ENCODE assay signal across 1 cellular context in the genomic region with DNA sequence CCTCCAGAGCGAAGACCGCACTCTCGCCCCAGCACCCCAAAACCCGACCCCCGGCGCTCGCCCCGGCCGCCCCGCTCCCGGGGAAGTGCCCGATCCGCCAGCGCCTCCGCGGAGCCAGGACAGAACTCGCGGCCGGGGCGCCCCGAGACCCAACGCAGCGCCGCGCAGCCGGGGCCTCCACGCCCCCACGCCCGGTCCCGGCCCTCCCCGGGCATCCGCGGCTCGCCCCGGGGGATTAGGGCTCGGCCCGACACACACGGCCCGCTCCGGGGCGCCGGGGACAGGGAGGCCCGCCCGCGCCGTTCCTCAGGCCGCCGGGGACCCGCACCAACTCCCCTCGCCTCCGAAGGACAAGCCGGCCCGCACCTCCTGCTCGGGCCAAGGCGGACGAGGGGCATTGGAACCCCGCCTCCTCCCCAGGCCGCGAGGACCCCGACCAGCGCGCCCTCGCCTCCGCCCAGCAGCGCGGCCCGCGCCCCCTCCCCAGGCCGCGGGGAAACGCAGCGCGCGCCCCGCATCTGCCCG.
TF ChIP-seq lines count a peak whose summit lies in the region.

No MANE protein-coding gene starts in this region.

TF ChIP-seq in HepG2, 621 proteins besides CTCF, POLR2A, EP300 and RAD21 (continued from another document and continues in another):
- TF ChIP-seq, protein P1, sequence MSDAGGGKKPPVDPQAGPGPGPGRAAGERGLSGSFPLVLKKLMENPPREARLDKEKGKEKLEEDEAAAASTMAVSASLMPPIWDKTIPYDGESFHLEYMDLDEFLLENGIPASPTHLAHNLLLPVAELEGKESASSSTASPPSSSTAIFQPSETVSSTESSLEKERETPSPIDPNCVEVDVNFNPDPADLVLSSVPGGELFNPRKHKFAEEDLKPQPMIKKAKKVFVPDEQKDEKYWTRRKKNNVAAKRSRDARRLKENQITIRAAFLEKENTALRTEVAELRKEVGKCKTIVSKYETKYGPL (CRISPR knock-in tag; IDR thresholded peaks at IDR 0.05): 0 out of 2 replicates have a peak, but pooled peaks have one; percentile 35
- no peak for TF ChIP-seq TP53 (CRISPR knock-in tag; conservative IDR thresholded peaks at IDR 0.05)
- TF ChIP-seq, protein P2, sequence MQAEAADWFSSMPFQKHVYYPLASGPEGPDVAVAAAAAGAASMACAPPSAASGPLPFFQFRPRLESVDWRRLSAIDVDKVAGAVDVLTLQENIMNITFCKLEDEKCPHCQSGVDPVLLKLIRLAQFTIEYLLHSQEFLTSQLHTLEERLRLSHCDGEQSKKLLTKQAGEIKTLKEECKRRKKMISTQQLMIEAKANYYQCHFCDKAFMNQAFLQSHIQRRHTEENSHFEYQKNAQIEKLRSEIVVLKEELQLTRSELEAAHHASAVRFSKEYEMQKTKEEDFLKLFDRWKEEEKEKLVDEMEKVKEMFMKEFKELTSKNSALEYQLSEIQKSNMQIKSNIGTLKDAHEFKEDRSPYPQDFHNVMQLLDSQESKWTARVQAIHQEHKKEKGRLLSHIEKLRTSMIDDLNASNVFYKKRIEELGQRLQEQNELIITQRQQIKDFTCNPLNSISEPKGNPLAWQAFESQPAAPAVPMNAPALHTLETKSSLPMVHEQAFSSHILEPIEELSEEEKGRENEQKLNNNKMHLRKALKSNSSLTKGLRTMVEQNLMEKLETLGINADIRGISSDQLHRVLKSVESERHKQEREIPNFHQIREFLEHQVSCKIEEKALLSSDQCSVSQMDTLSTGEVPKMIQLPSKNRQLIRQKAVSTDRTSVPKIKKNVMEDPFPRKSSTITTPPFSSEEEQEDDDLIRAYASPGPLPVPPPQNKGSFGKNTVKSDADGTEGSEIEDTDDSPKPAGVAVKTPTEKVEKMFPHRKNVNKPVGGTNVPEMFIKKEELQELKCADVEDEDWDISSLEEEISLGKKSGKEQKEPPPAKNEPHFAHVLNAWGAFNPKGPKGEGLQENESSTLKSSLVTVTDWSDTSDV (CRISPR knock-in tag; IDR thresholded peaks at IDR 0.05): 0 out of 2 replicates have a peak, but pooled peaks have one; percentile 19
- TF ChIP-seq POGZ (CRISPR knock-in tag; IDR thresholded peaks at IDR 0.05): no peak
- TF ChIP-seq NCOA1 (CRISPR knock-in tag; IDR thresholded peaks at IDR 0.05): peak; percentile 74; the same call in 1 of the 2 replicates
- TF ChIP-seq ZNF782 (CRISPR knock-in tag; IDR thresholded peaks at IDR 0.05; ENCODE audit: borderline replicate concordance): no peak
- TF ChIP-seq, protein P3, sequence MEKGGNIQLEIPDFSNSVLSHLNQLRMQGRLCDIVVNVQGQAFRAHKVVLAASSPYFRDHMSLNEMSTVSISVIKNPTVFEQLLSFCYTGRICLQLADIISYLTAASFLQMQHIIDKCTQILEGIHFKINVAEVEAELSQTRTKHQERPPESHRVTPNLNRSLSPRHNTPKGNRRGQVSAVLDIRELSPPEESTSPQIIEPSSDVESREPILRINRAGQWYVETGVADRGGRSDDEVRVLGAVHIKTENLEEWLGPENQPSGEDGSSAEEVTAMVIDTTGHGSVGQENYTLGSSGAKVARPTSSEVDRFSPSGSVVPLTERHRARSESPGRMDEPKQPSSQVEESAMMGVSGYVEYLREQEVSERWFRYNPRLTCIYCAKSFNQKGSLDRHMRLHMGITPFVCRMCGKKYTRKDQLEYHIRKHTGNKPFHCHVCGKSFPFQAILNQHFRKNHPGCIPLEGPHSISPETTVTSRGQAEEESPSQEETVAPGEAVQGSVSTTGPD (CRISPR knock-in tag; IDR thresholded peaks at IDR 0.05): no peak
- TF ChIP-seq ZNF460 (CRISPR knock-in tag; IDR thresholded peaks at IDR 0.05; ENCODE audit: borderline replicate concordance): no peak
- TF ChIP-seq PCBP2 (optimal IDR thresholded peaks at IDR 0.05; ENCODE audit: low read depth, low read length, poor library complexity, severe bottlenecking): no peak
- TF ChIP-seq ZSCAN20 (CRISPR knock-in tag; IDR thresholded peaks at IDR 0.05; ENCODE audit: borderline replicate concordance): no peak
- TF ChIP-seq ZNF382 (CRISPR knock-in tag; IDR thresholded peaks at IDR 0.05; ENCODE audit: borderline replicate concordance): no peak
- peak; percentile 45; the same call in 1 of the 2 replicates for TF ChIP-seq ZSCAN31 (CRISPR knock-in tag; IDR thresholded peaks at IDR 0.05; ENCODE audit: low read depth)
- 0 out of 2 replicates have a peak, but pooled peaks have one; percentile 23 for TF ChIP-seq ARHGAP35 (CRISPR knock-in tag; IDR thresholded peaks at IDR 0.05; ENCODE audit: borderline replicate concordance)
- TF ChIP-seq, protein P4, sequence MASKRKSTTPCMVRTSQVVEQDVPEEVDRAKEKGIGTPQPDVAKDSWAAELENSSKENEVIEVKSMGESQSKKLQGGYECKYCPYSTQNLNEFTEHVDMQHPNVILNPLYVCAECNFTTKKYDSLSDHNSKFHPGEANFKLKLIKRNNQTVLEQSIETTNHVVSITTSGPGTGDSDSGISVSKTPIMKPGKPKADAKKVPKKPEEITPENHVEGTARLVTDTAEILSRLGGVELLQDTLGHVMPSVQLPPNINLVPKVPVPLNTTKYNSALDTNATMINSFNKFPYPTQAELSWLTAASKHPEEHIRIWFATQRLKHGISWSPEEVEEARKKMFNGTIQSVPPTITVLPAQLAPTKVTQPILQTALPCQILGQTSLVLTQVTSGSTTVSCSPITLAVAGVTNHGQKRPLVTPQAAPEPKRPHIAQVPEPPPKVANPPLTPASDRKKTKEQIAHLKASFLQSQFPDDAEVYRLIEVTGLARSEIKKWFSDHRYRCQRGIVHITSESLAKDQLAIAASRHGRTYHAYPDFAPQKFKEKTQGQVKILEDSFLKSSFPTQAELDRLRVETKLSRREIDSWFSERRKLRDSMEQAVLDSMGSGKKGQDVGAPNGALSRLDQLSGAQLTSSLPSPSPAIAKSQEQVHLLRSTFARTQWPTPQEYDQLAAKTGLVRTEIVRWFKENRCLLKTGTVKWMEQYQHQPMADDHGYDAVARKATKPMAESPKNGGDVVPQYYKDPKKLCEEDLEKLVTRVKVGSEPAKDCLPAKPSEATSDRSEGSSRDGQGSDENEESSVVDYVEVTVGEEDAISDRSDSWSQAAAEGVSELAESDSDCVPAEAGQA (IDR thresholded peaks at IDR 0.05; ENCODE audit: low read depth): no peak
- TF ChIP-seq, protein P4 (CRISPR knock-in tag; IDR thresholded peaks at IDR 0.05; ENCODE audit: borderline replicate concordance): peak; percentile 38; the same call in 1 of the 2 replicates
- TF ChIP-seq TAF15 (IDR thresholded peaks at IDR 0.05; ENCODE audit: low read depth, low read length, poor library complexity, severe bottlenecking): no peak
- TF ChIP-seq ZNF713 (CRISPR knock-in tag; IDR thresholded peaks at IDR 0.05): no peak
- peak; percentile 22; the same call in 1 of the 2 replicates for TF ChIP-seq HES4 (CRISPR knock-in tag; IDR thresholded peaks at IDR 0.05; ENCODE audit: borderline replicate concordance)
- 0 out of 2 replicates have a peak, but pooled peaks have one; percentile 32 for TF ChIP-seq MTF2 (CRISPR knock-in tag; IDR thresholded peaks at IDR 0.05; ENCODE audit: borderline replicate concordance)
- no peak for TF ChIP-seq HHEX (CRISPR knock-in tag; IDR thresholded peaks at IDR 0.05)
- TF ChIP-seq, protein P5, sequence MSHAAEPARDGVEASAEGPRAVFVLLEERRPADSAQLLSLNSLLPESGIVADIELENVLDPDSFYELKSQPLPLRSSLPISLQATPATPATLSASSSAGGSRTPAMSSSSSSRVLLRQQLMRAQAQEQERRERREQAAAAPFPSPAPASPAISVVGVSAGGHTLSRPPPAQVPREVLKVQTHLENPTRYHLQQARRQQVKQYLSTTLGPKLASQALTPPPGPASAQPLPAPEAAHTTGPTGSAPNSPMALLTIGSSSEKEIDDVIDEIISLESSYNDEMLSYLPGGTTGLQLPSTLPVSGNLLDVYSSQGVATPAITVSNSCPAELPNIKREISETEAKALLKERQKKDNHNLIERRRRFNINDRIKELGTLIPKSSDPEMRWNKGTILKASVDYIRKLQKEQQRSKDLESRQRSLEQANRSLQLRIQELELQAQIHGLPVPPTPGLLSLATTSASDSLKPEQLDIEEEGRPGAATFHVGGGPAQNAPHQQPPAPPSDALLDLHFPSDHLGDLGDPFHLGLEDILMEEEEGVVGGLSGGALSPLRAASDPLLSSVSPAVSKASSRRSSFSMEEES (CRISPR knock-in tag; IDR thresholded peaks at IDR 0.05): no peak
- TF ChIP-seq, protein P6, sequence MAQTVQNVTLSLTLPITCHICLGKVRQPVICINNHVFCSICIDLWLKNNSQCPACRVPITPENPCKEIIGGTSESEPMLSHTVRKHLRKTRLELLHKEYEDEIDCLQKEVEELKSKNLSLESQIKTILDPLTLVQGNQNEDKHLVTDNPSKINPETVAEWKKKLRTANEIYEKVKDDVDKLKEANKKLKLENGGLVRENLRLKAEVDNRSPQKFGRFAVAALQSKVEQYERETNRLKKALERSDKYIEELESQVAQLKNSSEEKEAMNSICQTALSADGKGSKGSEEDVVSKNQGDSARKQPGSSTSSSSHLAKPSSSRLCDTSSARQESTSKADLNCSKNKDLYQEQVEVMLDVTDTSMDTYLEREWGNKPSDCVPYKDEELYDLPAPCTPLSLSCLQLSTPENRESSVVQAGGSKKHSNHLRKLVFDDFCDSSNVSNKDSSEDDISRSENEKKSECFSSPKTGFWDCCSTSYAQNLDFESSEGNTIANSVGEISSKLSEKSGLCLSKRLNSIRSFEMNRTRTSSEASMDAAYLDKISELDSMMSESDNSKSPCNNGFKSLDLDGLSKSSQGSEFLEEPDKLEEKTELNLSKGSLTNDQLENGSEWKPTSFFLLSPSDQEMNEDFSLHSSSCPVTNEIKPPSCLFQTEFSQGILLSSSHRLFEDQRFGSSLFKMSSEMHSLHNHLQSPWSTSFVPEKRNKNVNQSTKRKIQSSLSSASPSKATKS (CRISPR knock-in tag; IDR thresholded peaks at IDR 0.05): no peak
- peak; percentile 33; the same call in 1 of the 2 replicates for TF ChIP-seq SPEN (CRISPR knock-in tag; IDR thresholded peaks at IDR 0.05; ENCODE audit: low read depth)
- no peak for TF ChIP-seq ARNTL (CRISPR knock-in tag; IDR thresholded peaks at IDR 0.05)
- no peak for TF ChIP-seq EHMT2 (IDR thresholded peaks at IDR 0.05; ENCODE audit: borderline replicate concordance, low read depth, low read length)
- no peak for TF ChIP-seq TGIF2 (CRISPR knock-in tag; IDR thresholded peaks at IDR 0.05)
- TF ChIP-seq ATM (IDR thresholded peaks at IDR 0.05; ENCODE audit: borderline replicate concordance): no peak
- TF ChIP-seq, protein P7, sequence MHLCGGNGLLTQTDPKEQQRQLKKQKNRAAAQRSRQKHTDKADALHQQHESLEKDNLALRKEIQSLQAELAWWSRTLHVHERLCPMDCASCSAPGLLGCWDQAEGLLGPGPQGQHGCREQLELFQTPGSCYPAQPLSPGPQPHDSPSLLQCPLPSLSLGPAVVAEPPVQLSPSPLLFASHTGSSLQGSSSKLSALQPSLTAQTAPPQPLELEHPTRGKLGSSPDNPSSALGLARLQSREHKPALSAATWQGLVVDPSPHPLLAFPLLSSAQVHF (CRISPR knock-in tag; IDR thresholded peaks at IDR 0.05): no peak
- no peak for TF ChIP-seq ZNF562 (CRISPR knock-in tag; IDR thresholded peaks at IDR 0.05; ENCODE audit: borderline replicate concordance)
- TF ChIP-seq KDM4B (CRISPR knock-in tag; IDR thresholded peaks at IDR 0.05): no peak
- TF ChIP-seq ATF7-NPFF (CRISPR knock-in tag; IDR thresholded peaks at IDR 0.05; ENCODE audit: low read depth): peak; percentile 59; the same call in 1 of the 2 replicates
- peak; percentile 36; the same call in 1 of the 2 replicates for TF ChIP-seq ZFP82 (CRISPR knock-in tag; IDR thresholded peaks at IDR 0.05; ENCODE audit: borderline replicate concordance)
- 0 out of 2 replicates have a peak, but pooled peaks have one; percentile 25 for TF ChIP-seq ZNF451 (CRISPR knock-in tag; IDR thresholded peaks at IDR 0.05)
- TF ChIP-seq, protein P8, sequence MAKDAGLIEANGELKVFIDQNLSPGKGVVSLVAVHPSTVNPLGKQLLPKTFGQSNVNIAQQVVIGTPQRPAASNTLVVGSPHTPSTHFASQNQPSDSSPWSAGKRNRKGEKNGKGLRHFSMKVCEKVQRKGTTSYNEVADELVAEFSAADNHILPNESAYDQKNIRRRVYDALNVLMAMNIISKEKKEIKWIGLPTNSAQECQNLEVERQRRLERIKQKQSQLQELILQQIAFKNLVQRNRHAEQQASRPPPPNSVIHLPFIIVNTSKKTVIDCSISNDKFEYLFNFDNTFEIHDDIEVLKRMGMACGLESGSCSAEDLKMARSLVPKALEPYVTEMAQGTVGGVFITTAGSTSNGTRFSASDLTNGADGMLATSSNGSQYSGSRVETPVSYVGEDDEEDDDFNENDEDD (CRISPR knock-in tag; IDR thresholded peaks at IDR 0.05; ENCODE audit: borderline replicate concordance): no peak
- TF ChIP-seq, protein P9, sequence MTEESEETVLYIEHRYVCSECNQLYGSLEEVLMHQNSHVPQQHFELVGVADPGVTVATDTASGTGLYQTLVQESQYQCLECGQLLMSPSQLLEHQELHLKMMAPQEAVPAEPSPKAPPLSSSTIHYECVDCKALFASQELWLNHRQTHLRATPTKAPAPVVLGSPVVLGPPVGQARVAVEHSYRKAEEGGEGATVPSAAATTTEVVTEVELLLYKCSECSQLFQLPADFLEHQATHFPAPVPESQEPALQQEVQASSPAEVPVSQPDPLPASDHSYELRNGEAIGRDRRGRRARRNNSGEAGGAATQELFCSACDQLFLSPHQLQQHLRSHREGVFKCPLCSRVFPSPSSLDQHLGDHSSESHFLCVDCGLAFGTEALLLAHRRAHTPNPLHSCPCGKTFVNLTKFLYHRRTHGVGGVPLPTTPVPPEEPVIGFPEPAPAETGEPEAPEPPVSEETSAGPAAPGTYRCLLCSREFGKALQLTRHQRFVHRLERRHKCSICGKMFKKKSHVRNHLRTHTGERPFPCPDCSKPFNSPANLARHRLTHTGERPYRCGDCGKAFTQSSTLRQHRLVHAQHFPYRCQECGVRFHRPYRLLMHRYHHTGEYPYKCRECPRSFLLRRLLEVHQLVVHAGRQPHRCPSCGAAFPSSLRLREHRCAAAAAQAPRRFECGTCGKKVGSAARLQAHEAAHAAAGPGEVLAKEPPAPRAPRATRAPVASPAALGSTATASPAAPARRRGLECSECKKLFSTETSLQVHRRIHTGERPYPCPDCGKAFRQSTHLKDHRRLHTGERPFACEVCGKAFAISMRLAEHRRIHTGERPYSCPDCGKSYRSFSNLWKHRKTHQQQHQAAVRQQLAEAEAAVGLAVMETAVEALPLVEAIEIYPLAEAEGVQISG (CRISPR knock-in tag; IDR thresholded peaks at IDR 0.05): no peak
